In genomic region chr5:172565931-172566665, GRCh38 we compare ENCODE assay signal across 24 cellular contexts.
"Had no signal": no experiment of that assay in that cellular context is flagged by ENCODE, and none has a peak within 500 bp of the region (broad histone marks: within the 10 kb centered on the region; RNA-seq: fewer than 3 reads in every experiment).

No MANE protein-coding gene starts in this region.

- H3K9me3 Mint-ChIP-seq: immature natural killer cell, memory B cell, nephron had no signal

- H3K4me1 ChIP-seq: colonic mucosa, lower lobe of right lung, psoas muscle had no signal

- H3K27me3 ChIP-seq: colonic mucosa, gastroesophageal sphincter, stomach, transverse colon had no signal

- FAIRE-seq: keratinocyte, small intestine had no signal

- H3K4me3 Mint-ChIP-seq: immature natural killer cell, memory B cell, naive B cell, nephron had no signal

- ATAC-seq: esophagus mucosa, gastroesophageal sphincter, lower lobe of right lung, psoas muscle had no signal

- H3K4me3 ChIP-seq: colonic mucosa, gastroesophageal sphincter, left ventricle myocardium inferior, lower lobe of right lung, psoas muscle, stomach, thoracic aorta, transverse colon had no signal

- H3K9ac ChIP-seq: parathyroid adenoma had no signal

- H3K36me3 ChIP-seq: colonic mucosa, gastroesophageal sphincter, left ventricle myocardium inferior, lower lobe of right lung, stomach, thoracic aorta, transverse colon had no signal

- H3K4me1 Mint-ChIP-seq: immature natural killer cell, memory B cell, naive B cell had no signal

- H3K9me3 ChIP-seq: colonic mucosa, gastroesophageal sphincter, left ventricle myocardium inferior, lower lobe of right lung, psoas muscle, stomach, thoracic aorta, transverse colon had no signal

- H3K36me3 Mint-ChIP-seq: immature natural killer cell, memory B cell, naive B cell had no signal

- H3K27ac ChIP-seq: colonic mucosa, gastroesophageal sphincter, left ventricle myocardium inferior, lower lobe of right lung, parathyroid adenoma, psoas muscle, stomach, thoracic aorta had no signal

- H3K27ac Mint-ChIP-seq: immature natural killer cell, memory B cell, naive B cell, nephron had no signal

- DNase-seq: colonic mucosa; effector CD4-positive, alpha-beta T cell; foreskin fibroblast; glutamatergic neuron; immature natural killer cell; left cardiac atrium; lower lobe of right lung; midbrain; naive B cell; psoas muscle; small intestine; stimulated activated CD4-positive, alpha-beta T cell treated with anti-CD3 and anti-CD28 coated beads, Interleukin-12 subunit alpha, Interleukin-12 subunit beta, amount 100 ng/mL, for 4 hours; stimulated activated naive CD4-positive, alpha-beta T cell; stomach; substantia nigra; transverse colon had no signal
